Comparison of ENCODE assay signal across 8 cellular contexts in genomic region chr9:37903831-37904646, GRCh38.
A peak's percentile ranks its signal among the peaks of the same experiment; 100 is the strongest.
DNase-seq lines count a peak whose midpoint lies in the region; ATAC-seq and TF ChIP-seq lines count a peak whose summit lies in the region.

TSS of gene SLC25A51 (minus strand) at chr9:37904127. CDS start at chr9:37888550, 15,577 bp downstream.

- DNase-seq in C1 segment of cervical spinal cord (lab: John Stamatoyannopoulos, UW) (peak; percentile 52 to 98 (median 89)), GM19240 (ENCODE audit: insufficient read length, low spot score) (peak; percentile 91), NCI-H524 treated with DMSO at 0.1 percent for 48 hours (lab: John Stamatoyannopoulos, UW) (peak; percentile 47), coronary artery (ENCODE audit: low spot score) (peak; percentile 96), left kidney (ENCODE audit: low read depth, low spot score) (peak; percentile 98)
- DNase-seq in activated CD4-positive, alpha-beta T cell treated with anti-CD3 and anti-CD28 coated beads for 48 hours, result peak; percentile 95
- DNase-seq in stimulated activated CD4-positive, alpha-beta T cell treated with anti-CD3 and anti-CD28 coated beads, Interleukin-2, amount 100 ng/mL, for 4 hours (ENCODE audit: low read depth), result peak; percentile 87

- peak; percentile 87 for ATAC-seq in HG03460 (IDR thresholded peaks at IDR 0.05; ENCODE audit: unreplicated experiment)

- TF ChIP-seq CTCF in coronary artery (IDR thresholded peaks at IDR 0.05), result peak; percentile 88

- H3K4me3 ChIP-seq in coronary artery, result peak within 1 kb of the TSS; percentile 92

- H3K27ac ChIP-seq in coronary artery, result peak within 1 kb of the TSS; percentile 73 to 93

Comparison
In these comparisons a context has a peak if more than half of its experiments do, and no peak if none do; other contexts are left out.
1. Peak in every context shown above with its lines: DNase-seq, ATAC-seq, H3K4me3 ChIP-seq and H3K27ac ChIP-seq.
2. DNase-seq: peak in every context shown above with its lines; median percentile 98 in left kidney; 96 in coronary artery; 95 in activated CD4-positive, alpha-beta T cell treated with anti-CD3 and anti-CD28 coated beads for 48 hours; 91 in GM19240; 89 in C1 segment of cervical spinal cord; 87 in stimulated activated CD4-positive, alpha-beta T cell treated with anti-CD3 and anti-CD28 coated beads, Interleukin-2, amount 100 ng/mL, for 4 hours; 47 in NCI-H524 treated with DMSO at 0.1 percent for 48 hours.